24 cellular contexts compared by ENCODE assay signal in genomic region chr22:33640900-33641299, GRCh38.
"Had no signal": no experiment of that assay in that cellular context is flagged by ENCODE, and none has a peak within 500 bp of the region (broad histone marks: within the 10 kb centered on the region; RNA-seq: fewer than 3 reads in every experiment).

No MANE protein-coding gene starts in this region.

- H3K27ac Mint-ChIP-seq: nephron; stimulated activated effector memory CD8-positive, alpha-beta T cell treated with anti-CD3 and anti-CD28 coated beads, Interleukin-12 subunit alpha, Interleukin-12 subunit beta, amount 100 ng/mL, for 72 hours had no signal

- H3K4me1 ChIP-seq: esophagus muscularis mucosa, gastrocnemius medialis, parathyroid adenoma, prostate gland, right lobe of liver, suprapubic skin, thyroid gland, upper lobe of left lung, uterus had no signal

- H3K9me3 ChIP-seq: gastrocnemius medialis, prostate gland, right lobe of liver, suprapubic skin, thyroid gland, uterus had no signal

- H3K4me3 ChIP-seq: coronary artery, esophagus muscularis mucosa, gastrocnemius medialis, left ventricle myocardium inferior, lung, prostate gland, right lobe of liver, suprapubic skin, thyroid gland, upper lobe of left lung, uterus had no signal

- H2AFZ ChIP-seq: parathyroid adenoma had no signal

- H3K79me2 ChIP-seq: parathyroid adenoma had no signal

- H3K4me3 Mint-ChIP-seq: nephron; stimulated activated effector memory CD8-positive, alpha-beta T cell treated with anti-CD3 and anti-CD28 coated beads, Interleukin-12 subunit alpha, Interleukin-12 subunit beta, amount 100 ng/mL, for 72 hours had no signal

- H3K36me3 Mint-ChIP-seq: stimulated activated effector memory CD8-positive, alpha-beta T cell treated with anti-CD3 and anti-CD28 coated beads, Interleukin-12 subunit alpha, Interleukin-12 subunit beta, amount 100 ng/mL, for 72 hours had no signal

- ATAC-seq: gastrocnemius medialis; left cardiac atrium; right lobe of liver; stimulated activated effector memory CD8-positive, alpha-beta T cell treated with anti-CD3 and anti-CD28 coated beads, Interleukin-12 subunit alpha, Interleukin-12 subunit beta, amount 100 ng/mL, for 72 hours; stimulated activated naive CD8-positive, alpha-beta T cell treated with anti-CD3 and anti-CD28 coated beads, Interleukin-15, Interleukin-2, amounts not matched to agents 100 U/mL and 50 U/mL, for 24 hours had no signal

- H3K27ac ChIP-seq: coronary artery, epithelial cell of prostate, esophagus muscularis mucosa, gastrocnemius medialis, parathyroid adenoma, prostate gland, right lobe of liver, suprapubic skin, thyroid gland, upper lobe of left lung, uterus had no signal

- H3K27me3 ChIP-seq: esophagus muscularis mucosa, gastrocnemius medialis, right lobe of liver, suprapubic skin, thyroid gland, upper lobe of left lung, uterus had no signal

- H3K9ac ChIP-seq: parathyroid adenoma had no signal

- H3K27me3 Mint-ChIP-seq: naive B cell had no signal

- DNase-seq: effector memory CD4-positive, alpha-beta T cell; gastrocnemius medialis; glutamatergic neuron; kidney; left cardiac atrium; left ventricle myocardium inferior; mesenchymal stem cell; naive B cell; right lobe of liver; stimulated activated CD4-positive, alpha-beta T cell treated with anti-CD3 and anti-CD28 coated beads, Interleukin-4, amount 100 ng/mL, for 1 hour; stimulated activated CD8-positive, alpha-beta memory T cell treated with anti-CD3 and anti-CD28 coated beads, Interleukin-4, amount 100 ng/mL, for 48 hours; stimulated activated naive CD8-positive, alpha-beta T cell treated with anti-CD3 and anti-CD28 coated beads, Interleukin-15, Interleukin-2, amounts not matched to agents 100 U/mL and 50 U/mL, for 24 hours; thyroid gland; uterus had no signal

- H3K36me3 ChIP-seq: gastrocnemius medialis, prostate gland, right lobe of liver, thyroid gland, upper lobe of left lung, uterus had no signal

- H3K4me1 Mint-ChIP-seq: nephron; stimulated activated effector memory CD8-positive, alpha-beta T cell treated with anti-CD3 and anti-CD28 coated beads, Interleukin-12 subunit alpha, Interleukin-12 subunit beta, amount 100 ng/mL, for 72 hours had no signal
